1 cellular context compared by ENCODE assay signal in genomic region chr2:39437522-39438296, GRCh38.
TF ChIP-seq lines count a peak whose summit lies in the region.

No MANE protein-coding gene starts in this region.

TF ChIP-seq in HepG2, 621 proteins besides CTCF, POLR2A, EP300 and RAD21 (continued from another document and continues in another):
- TF ChIP-seq, protein P1, sequence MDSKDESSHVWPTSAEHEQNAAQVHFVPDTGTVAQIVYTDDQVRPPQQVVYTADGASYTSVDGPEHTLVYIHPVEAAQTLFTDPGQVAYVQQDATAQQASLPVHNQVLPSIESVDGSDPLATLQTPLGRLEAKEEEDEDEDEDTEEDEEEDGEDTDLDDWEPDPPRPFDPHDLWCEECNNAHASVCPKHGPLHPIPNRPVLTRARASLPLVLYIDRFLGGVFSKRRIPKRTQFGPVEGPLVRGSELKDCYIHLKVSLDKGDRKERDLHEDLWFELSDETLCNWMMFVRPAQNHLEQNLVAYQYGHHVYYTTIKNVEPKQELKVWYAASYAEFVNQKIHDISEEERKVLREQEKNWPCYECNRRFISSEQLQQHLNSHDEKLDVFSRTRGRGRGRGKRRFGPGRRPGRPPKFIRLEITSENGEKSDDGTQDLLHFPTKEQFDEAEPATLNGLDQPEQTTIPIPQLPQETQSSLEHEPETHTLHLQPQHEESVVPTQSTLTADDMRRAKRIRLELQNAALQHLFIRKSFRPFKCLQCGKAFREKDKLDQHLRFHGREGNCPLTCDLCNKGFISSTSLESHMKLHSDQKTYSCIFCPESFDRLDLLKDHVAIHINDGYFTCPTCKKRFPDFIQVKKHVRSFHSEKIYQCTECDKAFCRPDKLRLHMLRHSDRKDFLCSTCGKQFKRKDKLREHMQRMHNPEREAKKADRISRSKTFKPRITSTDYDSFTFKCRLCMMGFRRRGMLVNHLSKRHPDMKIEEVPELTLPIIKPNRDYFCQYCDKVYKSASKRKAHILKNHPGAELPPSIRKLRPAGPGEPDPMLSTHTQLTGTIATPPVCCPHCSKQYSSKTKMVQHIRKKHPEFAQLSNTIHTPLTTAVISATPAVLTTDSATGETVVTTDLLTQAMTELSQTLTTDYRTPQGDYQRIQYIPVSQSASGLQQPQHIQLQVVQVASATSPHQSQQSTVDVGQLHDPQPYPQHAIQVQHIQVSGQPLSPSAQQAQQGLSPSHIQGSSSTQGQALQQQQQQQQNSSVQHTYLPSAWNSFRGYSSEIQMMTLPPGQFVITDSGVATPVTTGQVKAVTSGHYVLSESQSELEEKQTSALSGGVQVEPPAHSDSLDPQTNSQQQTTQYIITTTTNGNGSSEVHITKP (CRISPR knock-in tag; IDR thresholded peaks at IDR 0.05; ENCODE audit: low read depth) = no peak
- TF ChIP-seq HNRNPL (IDR thresholded peaks at IDR 0.05; ENCODE audit: low read depth, low read length) (peak; percentile 83; the same call in 1 of the 2 replicates), KAT2B (IDR thresholded peaks at IDR 0.05; ENCODE audit: borderline replicate concordance, low read depth, low read length) (no peak), SP5 (CRISPR knock-in tag; IDR thresholded peaks at IDR 0.05; ENCODE audit: borderline replicate concordance, low read depth) (peak; percentile 59; the same call in 1 of the 2 replicates), ZBTB21 (CRISPR knock-in tag; IDR thresholded peaks at IDR 0.05) (no peak), CBX5 (CRISPR knock-in tag; IDR thresholded peaks at IDR 0.05; ENCODE audit: borderline replicate concordance) (peak; percentile 57; the same call in 1 of the 2 replicates), RFX1 (IDR thresholded peaks at IDR 0.05) (no peak), ZNF18 (CRISPR knock-in tag; IDR thresholded peaks at IDR 0.05; ENCODE audit: insufficient replicate concordance) (peak; percentile 4), NR1H2 (CRISPR knock-in tag; IDR thresholded peaks at IDR 0.05; ENCODE audit: borderline replicate concordance, low read depth) (peak; percentile 87; the same call in 1 of the 2 replicates), NCOA1 (CRISPR knock-in tag; IDR thresholded peaks at IDR 0.05) (no peak), ZFY (CRISPR knock-in tag; IDR thresholded peaks at IDR 0.05) (peak; percentile 47), GATA4 (IDR thresholded peaks at IDR 0.05; ENCODE audit: borderline replicate concordance, low read depth) (no peak), SNRNP70 (IDR thresholded peaks at IDR 0.05; ENCODE audit: low read depth, low read length) (no peak), ZNF501 (CRISPR knock-in tag; IDR thresholded peaks at IDR 0.05) (peak; percentile 91), ZBTB25 (CRISPR knock-in tag; IDR thresholded peaks at IDR 0.05) (no peak), ARNTL (CRISPR knock-in tag; IDR thresholded peaks at IDR 0.05) (peak; percentile 78), ARID4A (CRISPR knock-in tag; IDR thresholded peaks at IDR 0.05; ENCODE audit: borderline replicate concordance) (peak; percentile 47), NFE2L2 (IDR thresholded peaks at IDR 0.05; ENCODE audit: low read length) (no peak), CENPX (CRISPR knock-in tag; IDR thresholded peaks at IDR 0.05) (no peak), FOXK1 (CRISPR knock-in tag; IDR thresholded peaks at IDR 0.05; ENCODE audit: borderline replicate concordance, low read depth) (peak; percentile 50), MIER3 (CRISPR knock-in tag; IDR thresholded peaks at IDR 0.05; ENCODE audit: borderline replicate concordance) (no peak), ZNF577 (CRISPR knock-in tag; IDR thresholded peaks at IDR 0.05; ENCODE audit: borderline replicate concordance, low read depth) (no peak), ZNF781 (CRISPR knock-in tag; IDR thresholded peaks at IDR 0.05; ENCODE audit: borderline replicate concordance, not compliant biosample characterization) (peak; percentile 54), ZMYM2 (CRISPR knock-in tag; IDR thresholded peaks at IDR 0.05) (0 out of 2 replicates have a peak, but pooled peaks have one; percentile 47), ZNF567 (CRISPR knock-in tag; IDR thresholded peaks at IDR 0.05; ENCODE audit: borderline replicate concordance) (peak; percentile 60; the same call in 1 of the 2 replicates), ZNF639 (CRISPR knock-in tag; conservative IDR thresholded peaks at IDR 0.05) (no peak), TIGD3 (CRISPR knock-in tag; IDR thresholded peaks at IDR 0.05; ENCODE audit: borderline replicate concordance) (no peak), NPAS2 (CRISPR knock-in tag; IDR thresholded peaks at IDR 0.05; ENCODE audit: borderline replicate concordance) (no peak), KIAA2018 (CRISPR knock-in tag; IDR thresholded peaks at IDR 0.05; ENCODE audit: borderline replicate concordance) (no peak), RFX5 (IDR thresholded peaks at IDR 0.05; ENCODE audit: low read depth, low read length) (0 out of 2 replicates have a peak, but pooled peaks have one; percentile 0), HDAC2 (CRISPR knock-in tag; IDR thresholded peaks at IDR 0.05) (peak; percentile 59; the same call in 1 of the 2 replicates), ETV5 (CRISPR knock-in tag; IDR thresholded peaks at IDR 0.05; ENCODE audit: borderline replicate concordance) (peak; percentile 65; the same call in 1 of the 2 replicates), MLLT10 (CRISPR knock-in tag; IDR thresholded peaks at IDR 0.05) (no peak), ZFP1 (CRISPR knock-in tag; IDR thresholded peaks at IDR 0.05) (no peak; the same call in 1 of the 2 replicates), PAF1 (CRISPR knock-in tag; IDR thresholded peaks at IDR 0.05) (peak; percentile 62; the same call in 1 of the 2 replicates), RARA (CRISPR knock-in tag; IDR thresholded peaks at IDR 0.05) (peak; percentile 21; the same call in 1 of the 2 replicates), ZSCAN22 (CRISPR knock-in tag; IDR thresholded peaks at IDR 0.05) (no peak), ZNF550 (CRISPR knock-in tag; IDR thresholded peaks at IDR 0.05; ENCODE audit: borderline replicate concordance) (no peak), ZNF776 (CRISPR knock-in tag; IDR thresholded peaks at IDR 0.05) (no peak), SRF (IDR thresholded peaks at IDR 0.05; ENCODE audit: low read depth, low read length) (no peak)
